1 cellular context compared by ENCODE assay signal in the genomic region with DNA sequence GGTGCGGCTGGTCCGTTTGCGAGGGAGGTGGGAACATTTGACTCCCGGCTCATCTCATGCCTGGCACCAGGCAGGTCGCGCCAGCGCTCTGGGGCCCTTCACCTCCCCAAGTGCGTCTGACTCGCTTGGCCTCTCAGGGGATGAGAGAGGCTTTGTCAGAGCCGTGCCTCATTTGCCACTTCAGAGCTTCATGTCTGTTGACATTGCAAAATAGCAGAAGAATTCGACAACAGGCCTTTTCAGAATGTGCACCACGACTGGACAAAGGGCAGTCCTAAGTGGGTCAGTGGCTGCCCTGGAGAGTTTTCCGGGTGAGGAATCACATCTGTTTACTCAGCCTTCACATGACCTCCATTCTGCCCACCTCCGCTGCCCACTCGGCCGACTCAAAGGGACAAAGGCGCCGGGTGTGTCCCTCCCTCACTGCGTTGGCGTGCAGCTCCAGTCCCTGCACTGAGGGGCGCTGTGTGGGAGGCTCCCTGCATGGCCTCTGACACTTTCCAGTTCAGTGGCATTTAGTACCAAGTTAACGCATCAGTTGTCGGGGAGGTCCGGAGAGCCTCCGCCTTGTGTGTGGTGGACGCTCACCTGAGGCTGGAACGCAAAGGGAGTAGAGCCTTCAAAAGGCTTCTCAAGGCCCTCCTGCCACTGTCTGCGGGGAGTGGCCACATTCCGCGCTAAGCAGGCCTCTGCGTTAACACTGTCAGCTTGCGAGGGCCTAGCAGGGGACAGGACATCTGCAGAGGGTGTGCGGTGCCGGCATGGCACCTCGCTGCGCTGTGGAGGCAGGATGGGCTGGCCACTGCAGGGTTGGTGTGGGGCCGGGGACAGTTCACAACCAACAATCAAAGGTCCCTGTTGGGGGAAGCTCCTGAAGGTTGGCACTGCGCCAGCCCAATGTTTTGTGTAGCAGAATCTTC.
A peak's percentile ranks its signal among the peaks of the same experiment; 100 is the strongest.
TF ChIP-seq lines count a peak whose summit lies in the region.

No MANE protein-coding gene starts in this region.

TF ChIP-seq in HepG2, 621 proteins besides CTCF, POLR2A, EP300 and RAD21 (continued from another document and continues in another):
- TF ChIP-seq KAT2B (IDR thresholded peaks at IDR 0.05; ENCODE audit: borderline replicate concordance, low read depth, low read length) (no peak), ZNF484 (CRISPR knock-in tag; IDR thresholded peaks at IDR 0.05; ENCODE audit: borderline replicate concordance, low read depth) (no peak), FOXM1 (CRISPR knock-in tag; IDR thresholded peaks at IDR 0.05) (no peak), PRMT3 (CRISPR knock-in tag; IDR thresholded peaks at IDR 0.05; ENCODE audit: borderline replicate concordance, low read depth) (peak; percentile 42; the same call in 1 of the 2 replicates), HOXA3 (CRISPR knock-in tag; IDR thresholded peaks at IDR 0.05) (peak; percentile 82; the same call in 1 of the 2 replicates), ZSCAN21 (CRISPR knock-in tag; IDR thresholded peaks at IDR 0.05; ENCODE audit: borderline replicate concordance) (no peak; the same call in 1 of the 2 replicates), RBAK (CRISPR knock-in tag; IDR thresholded peaks at IDR 0.05) (no peak), ZNF460 (CRISPR knock-in tag; IDR thresholded peaks at IDR 0.05; ENCODE audit: borderline replicate concordance) (no peak; the same call in 1 of the 2 replicates), MAFK (conservative IDR thresholded peaks at IDR 0.05 in 1 of 2, IDR thresholded peaks at IDR 0.05 in 1 of 2; ENCODE audit: low read length in 2 of 2) (peak; percentile 38 to 45; a peak in 2 of 4 replicates), BORCS8-MEF2B (CRISPR knock-in tag; IDR thresholded peaks at IDR 0.05) (peak; percentile 55; the same call in 1 of the 2 replicates), NCOA5 (CRISPR knock-in tag; IDR thresholded peaks at IDR 0.05) (no peak), NPAS2 (CRISPR knock-in tag; IDR thresholded peaks at IDR 0.05; ENCODE audit: borderline replicate concordance) (no peak), IRX3 (CRISPR knock-in tag; IDR thresholded peaks at IDR 0.05; ENCODE audit: borderline replicate concordance, low read depth) (no peak), ZNF3 (CRISPR knock-in tag; IDR thresholded peaks at IDR 0.05) (no peak), ZNF607 (CRISPR knock-in tag; IDR thresholded peaks at IDR 0.05; ENCODE audit: borderline replicate concordance) (0 out of 2 replicates have a peak, but pooled peaks have one; percentile 62), NFKB2 (CRISPR knock-in tag; IDR thresholded peaks at IDR 0.05; ENCODE audit: borderline replicate concordance) (peak; percentile 84; the same call in 1 of the 2 replicates), CCDC6 (CRISPR knock-in tag; IDR thresholded peaks at IDR 0.05) (peak; percentile 86), CHD4 (IDR thresholded peaks at IDR 0.05; ENCODE audit: borderline replicate concordance, low read length) (no peak), AKAP8 (CRISPR knock-in tag; IDR thresholded peaks at IDR 0.05) (no peak), KAT7 (CRISPR knock-in tag; IDR thresholded peaks at IDR 0.05; ENCODE audit: borderline replicate concordance) (no peak), NFATC3 (CRISPR knock-in tag; IDR thresholded peaks at IDR 0.05) (no peak), ZSCAN9 (CRISPR knock-in tag; IDR thresholded peaks at IDR 0.05; ENCODE audit: borderline replicate concordance) (no peak), U2AF1 (optimal IDR thresholded peaks at IDR 0.05; ENCODE audit: low read depth, low read length) (no peak), RAD51 (IDR thresholded peaks at IDR 0.05; ENCODE audit: borderline replicate concordance) (no peak), ZNF629 (CRISPR knock-in tag; conservative IDR thresholded peaks at IDR 0.05) (peak; percentile 58), PITX1 (CRISPR knock-in tag; IDR thresholded peaks at IDR 0.05) (peak; percentile 86), ZNF569 (CRISPR knock-in tag; IDR thresholded peaks at IDR 0.05; ENCODE audit: borderline replicate concordance) (no peak), ZNF879 (CRISPR knock-in tag; IDR thresholded peaks at IDR 0.05) (no peak), ZNF530 (CRISPR knock-in tag; IDR thresholded peaks at IDR 0.05; ENCODE audit: low read depth) (no peak), ZZZ3 (CRISPR knock-in tag; IDR thresholded peaks at IDR 0.05; ENCODE audit: borderline replicate concordance) (no peak), GATA4 (IDR thresholded peaks at IDR 0.05; ENCODE audit: borderline replicate concordance, low read depth) (peak; percentile 17; the same call in 1 of the 2 replicates), TCF7L2 (IDR thresholded peaks at IDR 0.05; ENCODE audit: low read depth, low read length) (peak; percentile 32; the same call in 1 of the 2 replicates), TOPORS (CRISPR knock-in tag; IDR thresholded peaks at IDR 0.05) (0 out of 2 replicates have a peak, but pooled peaks have one; percentile 37), ZNF792 (CRISPR knock-in tag; IDR thresholded peaks at IDR 0.05) (peak; percentile 53)
- TF ChIP-seq, protein P1, sequence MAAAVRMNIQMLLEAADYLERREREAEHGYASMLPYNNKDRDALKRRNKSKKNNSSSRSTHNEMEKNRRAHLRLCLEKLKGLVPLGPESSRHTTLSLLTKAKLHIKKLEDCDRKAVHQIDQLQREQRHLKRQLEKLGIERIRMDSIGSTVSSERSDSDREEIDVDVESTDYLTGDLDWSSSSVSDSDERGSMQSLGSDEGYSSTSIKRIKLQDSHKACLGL (CRISPR knock-in tag; IDR thresholded peaks at IDR 0.05): no peak
- TF ChIP-seq, protein P2, sequence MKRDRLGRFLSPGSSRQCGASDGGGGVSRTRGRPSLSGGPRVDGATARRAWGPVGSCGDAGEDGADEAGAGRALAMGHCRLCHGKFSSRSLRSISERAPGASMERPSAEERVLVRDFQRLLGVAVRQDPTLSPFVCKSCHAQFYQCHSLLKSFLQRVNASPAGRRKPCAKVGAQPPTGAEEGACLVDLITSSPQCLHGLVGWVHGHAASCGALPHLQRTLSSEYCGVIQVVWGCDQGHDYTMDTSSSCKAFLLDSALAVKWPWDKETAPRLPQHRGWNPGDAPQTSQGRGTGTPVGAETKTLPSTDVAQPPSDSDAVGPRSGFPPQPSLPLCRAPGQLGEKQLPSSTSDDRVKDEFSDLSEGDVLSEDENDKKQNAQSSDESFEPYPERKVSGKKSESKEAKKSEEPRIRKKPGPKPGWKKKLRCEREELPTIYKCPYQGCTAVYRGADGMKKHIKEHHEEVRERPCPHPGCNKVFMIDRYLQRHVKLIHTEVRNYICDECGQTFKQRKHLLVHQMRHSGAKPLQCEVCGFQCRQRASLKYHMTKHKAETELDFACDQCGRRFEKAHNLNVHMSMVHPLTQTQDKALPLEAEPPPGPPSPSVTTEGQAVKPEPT (CRISPR knock-in tag; IDR thresholded peaks at IDR 0.05; ENCODE audit: low read depth): peak; percentile 56; the same call in 1 of the 2 replicates
- TF ChIP-seq, protein P3, sequence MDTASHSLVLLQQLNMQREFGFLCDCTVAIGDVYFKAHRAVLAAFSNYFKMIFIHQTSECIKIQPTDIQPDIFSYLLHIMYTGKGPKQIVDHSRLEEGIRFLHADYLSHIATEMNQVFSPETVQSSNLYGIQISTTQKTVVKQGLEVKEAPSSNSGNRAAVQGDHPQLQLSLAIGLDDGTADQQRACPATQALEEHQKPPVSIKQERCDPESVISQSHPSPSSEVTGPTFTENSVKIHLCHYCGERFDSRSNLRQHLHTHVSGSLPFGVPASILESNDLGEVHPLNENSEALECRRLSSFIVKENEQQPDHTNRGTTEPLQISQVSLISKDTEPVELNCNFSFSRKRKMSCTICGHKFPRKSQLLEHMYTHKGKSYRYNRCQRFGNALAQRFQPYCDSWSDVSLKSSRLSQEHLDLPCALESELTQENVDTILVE (CRISPR knock-in tag; IDR thresholded peaks at IDR 0.05): no peak
- TF ChIP-seq, protein P4, sequence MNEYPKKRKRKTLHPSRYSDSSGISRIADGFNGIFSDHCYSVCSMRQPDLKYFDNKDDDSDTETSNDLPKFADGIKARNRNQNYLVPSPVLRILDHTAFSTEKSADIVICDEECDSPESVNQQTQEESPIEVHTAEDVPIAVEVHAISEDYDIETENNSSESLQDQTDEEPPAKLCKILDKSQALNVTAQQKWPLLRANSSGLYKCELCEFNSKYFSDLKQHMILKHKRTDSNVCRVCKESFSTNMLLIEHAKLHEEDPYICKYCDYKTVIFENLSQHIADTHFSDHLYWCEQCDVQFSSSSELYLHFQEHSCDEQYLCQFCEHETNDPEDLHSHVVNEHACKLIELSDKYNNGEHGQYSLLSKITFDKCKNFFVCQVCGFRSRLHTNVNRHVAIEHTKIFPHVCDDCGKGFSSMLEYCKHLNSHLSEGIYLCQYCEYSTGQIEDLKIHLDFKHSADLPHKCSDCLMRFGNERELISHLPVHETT (CRISPR knock-in tag; conservative IDR thresholded peaks at IDR 0.05): no peak; the same call in 1 of the 2 replicates
- TF ChIP-seq, protein P5, sequence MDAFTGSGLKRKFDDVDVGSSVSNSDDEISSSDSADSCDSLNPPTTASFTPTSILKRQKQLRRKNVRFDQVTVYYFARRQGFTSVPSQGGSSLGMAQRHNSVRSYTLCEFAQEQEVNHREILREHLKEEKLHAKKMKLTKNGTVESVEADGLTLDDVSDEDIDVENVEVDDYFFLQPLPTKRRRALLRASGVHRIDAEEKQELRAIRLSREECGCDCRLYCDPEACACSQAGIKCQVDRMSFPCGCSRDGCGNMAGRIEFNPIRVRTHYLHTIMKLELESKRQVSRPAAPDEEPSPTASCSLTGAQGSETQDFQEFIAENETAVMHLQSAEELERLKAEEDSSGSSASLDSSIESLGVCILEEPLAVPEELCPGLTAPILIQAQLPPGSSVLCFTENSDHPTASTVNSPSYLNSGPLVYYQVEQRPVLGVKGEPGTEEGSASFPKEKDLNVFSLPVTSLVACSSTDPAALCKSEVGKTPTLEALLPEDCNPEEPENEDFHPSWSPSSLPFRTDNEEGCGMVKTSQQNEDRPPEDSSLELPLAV (CRISPR knock-in tag; conservative IDR thresholded peaks at IDR 0.05; ENCODE audit: low read depth): no peak
- TF ChIP-seq, protein P6, sequence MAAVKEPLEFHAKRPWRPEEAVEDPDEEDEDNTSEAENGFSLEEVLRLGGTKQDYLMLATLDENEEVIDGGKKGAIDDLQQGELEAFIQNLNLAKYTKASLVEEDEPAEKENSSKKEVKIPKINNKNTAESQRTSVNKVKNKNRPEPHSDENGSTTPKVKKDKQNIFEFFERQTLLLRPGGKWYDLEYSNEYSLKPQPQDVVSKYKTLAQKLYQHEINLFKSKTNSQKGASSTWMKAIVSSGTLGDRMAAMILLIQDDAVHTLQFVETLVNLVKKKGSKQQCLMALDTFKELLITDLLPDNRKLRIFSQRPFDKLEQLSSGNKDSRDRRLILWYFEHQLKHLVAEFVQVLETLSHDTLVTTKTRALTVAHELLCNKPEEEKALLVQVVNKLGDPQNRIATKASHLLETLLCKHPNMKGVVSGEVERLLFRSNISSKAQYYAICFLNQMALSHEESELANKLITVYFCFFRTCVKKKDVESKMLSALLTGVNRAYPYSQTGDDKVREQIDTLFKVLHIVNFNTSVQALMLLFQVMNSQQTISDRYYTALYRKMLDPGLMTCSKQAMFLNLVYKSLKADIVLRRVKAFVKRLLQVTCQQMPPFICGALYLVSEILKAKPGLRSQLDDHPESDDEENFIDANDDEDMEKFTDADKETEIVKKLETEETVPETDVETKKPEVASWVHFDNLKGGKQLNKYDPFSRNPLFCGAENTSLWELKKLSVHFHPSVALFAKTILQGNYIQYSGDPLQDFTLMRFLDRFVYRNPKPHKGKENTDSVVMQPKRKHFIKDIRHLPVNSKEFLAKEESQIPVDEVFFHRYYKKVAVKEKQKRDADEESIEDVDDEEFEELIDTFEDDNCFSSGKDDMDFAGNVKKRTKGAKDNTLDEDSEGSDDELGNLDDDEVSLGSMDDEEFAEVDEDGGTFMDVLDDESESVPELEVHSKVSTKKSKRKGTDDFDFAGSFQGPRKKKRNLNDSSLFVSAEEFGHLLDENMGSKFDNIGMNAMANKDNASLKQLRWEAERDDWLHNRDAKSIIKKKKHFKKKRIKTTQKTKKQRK (IDR thresholded peaks at IDR 0.05; ENCODE audit: low read length): no peak
- TF ChIP-seq, protein P7, sequence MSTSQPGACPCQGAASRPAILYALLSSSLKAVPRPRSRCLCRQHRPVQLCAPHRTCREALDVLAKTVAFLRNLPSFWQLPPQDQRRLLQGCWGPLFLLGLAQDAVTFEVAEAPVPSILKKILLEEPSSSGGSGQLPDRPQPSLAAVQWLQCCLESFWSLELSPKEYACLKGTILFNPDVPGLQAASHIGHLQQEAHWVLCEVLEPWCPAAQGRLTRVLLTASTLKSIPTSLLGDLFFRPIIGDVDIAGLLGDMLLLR (CRISPR knock-in tag; IDR thresholded peaks at IDR 0.05): peak; percentile 46; the same call in 1 of the 2 replicates
- TF ChIP-seq, protein P8, sequence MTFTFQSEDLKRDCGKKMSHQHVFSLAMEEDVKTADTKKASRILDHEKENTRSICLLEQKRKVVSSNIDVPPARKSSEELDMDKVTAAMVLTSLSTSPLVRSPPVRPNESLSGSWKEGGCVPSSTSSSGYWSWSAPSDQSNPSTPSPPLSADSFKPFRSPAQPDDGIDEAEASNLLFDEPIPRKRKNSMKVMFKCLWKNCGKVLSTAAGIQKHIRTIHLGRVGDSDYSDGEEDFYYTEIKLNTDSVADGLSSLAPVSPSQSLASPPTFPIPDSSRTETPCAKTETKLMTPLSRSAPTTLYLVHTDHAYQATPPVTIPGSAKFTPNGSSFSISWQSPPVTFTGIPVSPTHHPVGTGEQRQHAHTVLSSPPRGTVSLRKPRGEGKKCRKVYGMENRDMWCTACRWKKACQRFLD (CRISPR knock-in tag; IDR thresholded peaks at IDR 0.05; ENCODE audit: borderline replicate concordance): no peak
- TF ChIP-seq, protein P9, sequence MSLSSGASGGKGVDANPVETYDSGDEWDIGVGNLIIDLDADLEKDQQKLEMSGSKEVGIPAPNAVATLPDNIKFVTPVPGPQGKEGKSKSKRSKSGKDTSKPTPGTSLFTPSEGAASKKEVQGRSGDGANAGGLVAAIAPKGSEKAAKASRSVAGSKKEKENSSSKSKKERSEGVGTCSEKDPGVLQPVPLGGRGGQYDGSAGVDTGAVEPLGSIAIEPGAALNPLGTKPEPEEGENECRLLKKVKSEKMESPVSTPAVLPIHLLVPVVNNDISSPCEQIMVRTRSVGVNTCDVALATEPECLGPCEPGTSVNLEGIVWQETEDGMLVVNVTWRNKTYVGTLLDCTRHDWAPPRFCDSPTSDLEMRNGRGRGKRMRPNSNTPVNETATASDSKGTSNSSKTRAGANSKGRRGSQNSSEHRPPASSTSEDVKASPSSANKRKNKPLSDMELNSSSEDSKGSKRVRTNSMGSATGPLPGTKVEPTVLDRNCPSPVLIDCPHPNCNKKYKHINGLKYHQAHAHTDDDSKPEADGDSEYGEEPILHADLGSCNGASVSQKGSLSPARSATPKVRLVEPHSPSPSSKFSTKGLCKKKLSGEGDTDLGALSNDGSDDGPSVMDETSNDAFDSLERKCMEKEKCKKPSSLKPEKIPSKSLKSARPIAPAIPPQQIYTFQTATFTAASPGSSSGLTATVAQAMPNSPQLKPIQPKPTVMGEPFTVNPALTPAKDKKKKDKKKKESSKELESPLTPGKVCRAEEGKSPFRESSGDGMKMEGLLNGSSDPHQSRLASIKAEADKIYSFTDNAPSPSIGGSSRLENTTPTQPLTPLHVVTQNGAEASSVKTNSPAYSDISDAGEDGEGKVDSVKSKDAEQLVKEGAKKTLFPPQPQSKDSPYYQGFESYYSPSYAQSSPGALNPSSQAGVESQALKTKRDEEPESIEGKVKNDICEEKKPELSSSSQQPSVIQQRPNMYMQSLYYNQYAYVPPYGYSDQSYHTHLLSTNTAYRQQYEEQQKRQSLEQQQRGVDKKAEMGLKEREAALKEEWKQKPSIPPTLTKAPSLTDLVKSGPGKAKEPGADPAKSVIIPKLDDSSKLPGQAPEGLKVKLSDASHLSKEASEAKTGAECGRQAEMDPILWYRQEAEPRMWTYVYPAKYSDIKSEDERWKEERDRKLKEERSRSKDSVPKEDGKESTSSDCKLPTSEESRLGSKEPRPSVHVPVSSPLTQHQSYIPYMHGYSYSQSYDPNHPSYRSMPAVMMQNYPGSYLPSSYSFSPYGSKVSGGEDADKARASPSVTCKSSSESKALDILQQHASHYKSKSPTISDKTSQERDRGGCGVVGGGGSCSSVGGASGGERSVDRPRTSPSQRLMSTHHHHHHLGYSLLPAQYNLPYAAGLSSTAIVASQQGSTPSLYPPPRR (CRISPR knock-in tag; IDR thresholded peaks at IDR 0.05; ENCODE audit: borderline replicate concordance): peak; percentile 95
